ENCODE assay signal across 12 cellular contexts in the genomic region with DNA sequence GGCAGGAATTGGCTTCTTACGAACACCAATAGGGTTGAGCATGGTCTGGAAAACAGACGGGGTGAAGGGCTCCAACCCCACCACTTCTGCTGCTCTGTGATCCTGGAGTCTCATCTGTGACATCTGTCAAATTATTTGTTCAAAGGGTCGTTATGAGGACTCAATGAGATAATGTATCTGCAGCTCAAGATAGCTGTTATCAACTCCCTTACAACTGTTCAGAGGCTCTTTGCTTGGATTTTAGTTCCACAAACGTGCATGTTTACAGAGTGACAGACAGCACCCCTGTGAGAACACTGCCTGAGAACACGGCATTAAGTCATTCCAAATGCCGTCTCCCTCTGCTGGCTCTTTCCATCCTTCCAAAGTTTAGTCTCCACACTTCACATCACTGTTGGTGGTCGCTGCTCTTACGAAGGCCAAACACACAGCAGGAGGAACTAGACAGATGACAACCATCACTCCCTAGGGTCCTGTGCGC.
A peak's percentile ranks its signal among the peaks of the same experiment; 100 is the strongest.
DNase-seq lines count a peak whose midpoint lies in the region; TF ChIP-seq lines count a peak whose summit lies in the region.
"Had no signal": no experiment of that assay in that cellular context is flagged by ENCODE, and none has a peak within 500 bp of the region (broad histone marks: within the 10 kb centered on the region; RNA-seq: fewer than 3 reads in every experiment).

No MANE protein-coding gene starts in this region.

- H4K20me1 ChIP-seq in MM.1S (ENCODE audit: insufficient read depth, low read length) = no peaks in the 10 kb centered on the region

- H3K9me3 Mint-ChIP-seq in progenitor cell of endocrine pancreas (ENCODE audit: low read depth) = peaks cover 3% of the 10 kb centered on the region

- peaks cover 49% of the 10 kb centered on the region for H3K4me1 ChIP-seq in MM.1S (ENCODE audit: low read length)

- H3F3A ChIP-seq in MM.1S (ENCODE audit: insufficient read depth, low read length) = peaks cover 26% of the 10 kb centered on the region

- H3K9me3 ChIP-seq in MM.1S (replicated peaks; ENCODE audit: insufficient read depth, low read length) = no peaks in the 10 kb centered on the region
- H3K9me3 ChIP-seq: adrenal gland had no signal

- peak overlapping the region; percentile 25; the same call in 1 of the 2 replicates for H3K9ac ChIP-seq in MM.1S (ENCODE audit: low read length)

- H3K27me3 ChIP-seq in MM.1S (replicated peaks; ENCODE audit: insufficient read depth, low read length) = no peaks in the 10 kb centered on the region
- H3K27me3 ChIP-seq: adrenal gland had no signal

- no peaks in the 10 kb centered on the region for H3K36me3 ChIP-seq in MM.1S (replicated peaks; ENCODE audit: insufficient read depth, low read length)
- H3K36me3 ChIP-seq: adrenal gland had no signal

- TF ChIP-seq CTCF in AG10803 (conservative IDR thresholded peaks at IDR 0.05; ENCODE audit: low read length) (peak; percentile 53), MM.1S (IDR thresholded peaks at IDR 0.05; ENCODE audit: low read length) (no peak), progenitor cell of endocrine pancreas (IDR thresholded peaks at IDR 0.05; ENCODE audit: unreplicated experiment) (no peak)

- no peak overlapping the region for H3K27ac Mint-ChIP-seq in progenitor cell of endocrine pancreas

- peak overlapping the region; percentile 67 for H3K4me2 ChIP-seq in MM.1S (ENCODE audit: low read depth, low read length)

- no peak overlapping the region for H3K4me3 Mint-ChIP-seq in progenitor cell of endocrine pancreas (ENCODE audit: low read depth)

- H3K27ac ChIP-seq in MM.1S (ENCODE audit: low read length) = peak overlapping the region; percentile 67; the same call in 1 of the 2 replicates
- H3K27ac ChIP-seq: adrenal gland had no signal

- H3K4me3 ChIP-seq in AG10803 (ENCODE audit: low read length) = no peak overlapping the region
- no peak overlapping the region for H3K4me3 ChIP-seq in MM.1S (ENCODE audit: low read length)
- H3K4me3 ChIP-seq: adrenal gland had no signal

- peaks cover 33% of the 10 kb centered on the region for H3K27me3 Mint-ChIP-seq in progenitor cell of endocrine pancreas

- H3K36me3 Mint-ChIP-seq in progenitor cell of endocrine pancreas (ENCODE audit: insufficient read depth) = peaks cover 4% of the 10 kb centered on the region

- DNase-seq in AG10803 (ENCODE audit: low read depth) = peak; percentile 48
- DNase-seq in MM.1S = no peak
- DNase-seq in brain pericyte (ENCODE audit: low read depth, low spot score) = peak; percentile 39
- peak; percentile 19 for DNase-seq in iPS-NIHi11 (ENCODE audit: low spot score)
- no peak for DNase-seq in NCI-H2227 (lab: John Stamatoyannopoulos, UW; ENCODE audit: unreplicated experiment)
- no peak for DNase-seq in stimulated activated CD4-positive, alpha-beta T cell treated with anti-CD3 and anti-CD28 coated beads, Interleukin-4, amount 100 ng/mL, for 24 hours
- no peak for DNase-seq in NCI-H187 treated with DMSO at 0.1 percent for 48 hours (lab: John Stamatoyannopoulos, UW)
- DNase-seq in progenitor cell of endocrine pancreas (ENCODE audit: low spot score, unreplicated experiment) = no peak
- DNase-seq: NCI-H1930; retina; stimulated activated naive CD4-positive, alpha-beta T cell had no signal

- H3K4me1 Mint-ChIP-seq in progenitor cell of endocrine pancreas (ENCODE audit: low read depth) = peaks cover 11% of the 10 kb centered on the region

- no peaks in the 10 kb centered on the region for H3K9me2 ChIP-seq in MM.1S (replicated peaks; ENCODE audit: insufficient read depth, low read length)

- no peaks in the 10 kb centered on the region for H3K79me2 ChIP-seq in MM.1S (ENCODE audit: low read length)

- no peak overlapping the region for H2AFZ ChIP-seq in MM.1S (ENCODE audit: low read length)

Comparison
In these comparisons a context has a peak if more than half of its experiments do, and no peak if none do; other contexts are left out.
1. DNase-seq: peak in AG10803 (single experiment), brain pericyte (single experiment) and iPS-NIHi11 (single experiment); none in MM.1S (single experiment), NCI-H2227 (single experiment), stimulated activated CD4-positive, alpha-beta T cell treated with anti-CD3 and anti-CD28 coated beads, Interleukin-4, amount 100 ng/mL, for 24 hours (single experiment), NCI-H187 treated with DMSO at 0.1 percent for 48 hours (single experiment) and progenitor cell of endocrine pancreas (single experiment).